ENCODE assay signal across 19 cellular contexts in genomic region chr12:39892146-39892545, GRCh38.
A peak's percentile ranks its signal among the peaks of the same experiment; 100 is the strongest.
DNase-seq lines count a peak whose midpoint lies in the region; ATAC-seq, FAIRE-seq and TF ChIP-seq lines count a peak whose summit lies in the region.
"Had no signal": no experiment of that assay in that cellular context is flagged by ENCODE, and none has a peak within 500 bp of the region (broad histone marks: within the 10 kb centered on the region; RNA-seq: fewer than 3 reads in every experiment).

No MANE protein-coding gene starts in this region.

- no peak for TF ChIP-seq RAD21 in HepG2 (CRISPR knock-in tag; IDR thresholded peaks at IDR 0.05)

- H3K79me2 ChIP-seq in HepG2 (ENCODE audit: insufficient read depth, low read length) = no peaks in the 10 kb centered on the region

- H3K27ac Mint-ChIP-seq in stimulated activated memory B cell treated with anti-CD40 and anti-IgM and Interleukin-4, amounts not matched to agents 10 μg/mL and 1 μg/mL and 100 μg/mL, for 72 hours = no peak overlapping the region
- H3K27ac Mint-ChIP-seq: dendritic cell treated with granulocyte-macrophage colony-stimulating factor and Interleukin-4, amounts not matched to agents 40 ng/mL and 50 ng/mL, for 4 days; naive thymus-derived CD8-positive, alpha-beta T cell had no signal

- H3K9me3 Mint-ChIP-seq in stimulated activated memory B cell treated with anti-CD40 and anti-IgM and Interleukin-4, amounts not matched to agents 10 μg/mL and 1 μg/mL and 100 μg/mL, for 72 hours = peaks cover 3% of the 10 kb centered on the region
- H3K9me3 Mint-ChIP-seq: dendritic cell treated with granulocyte-macrophage colony-stimulating factor and Interleukin-4, amounts not matched to agents 40 ng/mL and 50 ng/mL, for 4 days had no signal

- no peaks in the 10 kb centered on the region for H3K4me1 Mint-ChIP-seq in stimulated activated memory B cell treated with anti-CD40 and anti-IgM and Interleukin-4, amounts not matched to agents 10 μg/mL and 1 μg/mL and 100 μg/mL, for 72 hours
- H3K4me1 Mint-ChIP-seq: naive thymus-derived CD8-positive, alpha-beta T cell had no signal

- TF ChIP-seq EP300 in HepG2 (IDR thresholded peaks at IDR 0.05; ENCODE audit: low read depth in 2 of 2, low read length in 2 of 2) (no peak), HepG2 (CRISPR knock-in tag; IDR thresholded peaks at IDR 0.05; ENCODE audit: borderline replicate concordance) (no peak)

- H3K9ac ChIP-seq in HepG2 (ENCODE audit: insufficient read depth, low read depth, low read length) = no peak overlapping the region

- POLR2A ChIA-PET in HepG2 (lab: Yijun Ruan, JAX) = no interaction called here

- H4K20me1 ChIP-seq in HepG2 (ENCODE audit: insufficient read depth, low read length) = no peaks in the 10 kb centered on the region

- no peaks in the 10 kb centered on the region for H3K36me3 ChIP-seq in right lobe of liver
- H3K36me3 ChIP-seq in HepG2 (replicated peaks in 1 of 2; ENCODE audit: control insufficient read depth in 1 of 2, insufficient read depth in 2 of 2, low read length in 2 of 2) = no peaks in the 10 kb centered on the region

- no peaks in the 10 kb centered on the region for H3K36me3 Mint-ChIP-seq in stimulated activated memory B cell treated with anti-CD40 and anti-IgM and Interleukin-4, amounts not matched to agents 10 μg/mL and 1 μg/mL and 100 μg/mL, for 72 hours

- ATAC-seq in right lobe of liver (peak; percentile 70 to 76 (median 74)), HepG2 (no peak), GM19351 (IDR thresholded peaks at IDR 0.05; ENCODE audit: unreplicated experiment) (no peak)
- ATAC-seq in stimulated activated memory B cell treated with anti-CD40 and anti-IgM and Interleukin-4, amounts not matched to agents 10 μg/mL and 1 μg/mL and 100 μg/mL, for 72 hours = no peak
- ATAC-seq: naive thymus-derived CD8-positive, alpha-beta T cell had no signal

- H3K4me3 ChIP-seq in right lobe of liver = no peak overlapping the region
- no peak overlapping the region for H3K4me3 ChIP-seq in HepG2 (replicated peaks in 1 of 3; ENCODE audit: insufficient read depth in 1 of 3, low read depth in 2 of 3, low read length in 3 of 3)

- H3K4me3 Mint-ChIP-seq in stimulated activated memory B cell treated with anti-CD40 and anti-IgM and Interleukin-4, amounts not matched to agents 10 μg/mL and 1 μg/mL and 100 μg/mL, for 72 hours = no peak overlapping the region
- H3K4me3 Mint-ChIP-seq: dendritic cell treated with granulocyte-macrophage colony-stimulating factor and Interleukin-4, amounts not matched to agents 40 ng/mL and 50 ng/mL, for 4 days; naive thymus-derived CD8-positive, alpha-beta T cell had no signal

- in situ Hi-C loops in HepG2 (cut with HindIII; ENCODE audit: extremely low pct_ligation_motif_present, low pct_unique_long_range_greater_than_20kb) = no loop called here

- H3K4me1 ChIP-seq in right lobe of liver = peaks cover 0 to 20% (median 7%) of the 10 kb centered on the region in 4 donors
- no peaks in the 10 kb centered on the region for H3K4me1 ChIP-seq in HepG2 (ENCODE audit: insufficient read depth, low read length)

- WGBS in right lobe of liver (ENCODE audit: insufficient coverage, low coverage, low lambda C conversion rate, missing lambda C conversion rate) = 39% methylated on average over 3 of the region's 3 CpGs
- 96% methylated on average over 3 of the region's 3 CpGs for WGBS in HepG2 (ENCODE audit: low lambda C conversion rate)

- TF ChIP-seq POLR2A in right lobe of liver (IDR thresholded peaks at IDR 0.05) (no peak), HepG2 (IDR thresholded peaks at IDR 0.05; ENCODE audit: insufficient read depth in 1 of 2, low read depth in 2 of 2, low read length in 2 of 2) (no peak)

- H3K27me3 ChIP-seq in right lobe of liver (no peaks in the 10 kb centered on the region), HepG2 (ENCODE audit: control insufficient read depth in 1 of 2, insufficient read depth in 2 of 2, low read length in 2 of 2) (no peaks in the 10 kb centered on the region)

- no peak for TF ChIP-seq CTCF in right lobe of liver (IDR thresholded peaks at IDR 0.05)
- TF ChIP-seq CTCF in HepG2 (CRISPR knock-in tag; IDR thresholded peaks at IDR 0.05) = no peak

- H3K27me3 Mint-ChIP-seq in stimulated activated memory B cell treated with anti-CD40 and anti-IgM and Interleukin-4, amounts not matched to agents 10 μg/mL and 1 μg/mL and 100 μg/mL, for 72 hours = no peaks in the 10 kb centered on the region
- H3K27me3 Mint-ChIP-seq: dendritic cell treated with granulocyte-macrophage colony-stimulating factor and Interleukin-4, amounts not matched to agents 40 ng/mL and 50 ng/mL, for 4 days; naive thymus-derived CD8-positive, alpha-beta T cell had no signal

- H2AFZ ChIP-seq in HepG2 (ENCODE audit: low read length) = no peak overlapping the region

- H3K9me3 ChIP-seq in right lobe of liver (no peaks in the 10 kb centered on the region), HepG2 (ENCODE audit: low read length) (no peaks in the 10 kb centered on the region)

- BruUV-seq in HepG2 (replicated peaks; lab: Mats Ljungman, UMichigan) = no TSS peak

- no peak overlapping the region for H3K4me2 ChIP-seq in HepG2 (ENCODE audit: low read depth, low read length)

- peak; percentile 20 to 48 (median 47) for DNase-seq in right lobe of liver
- DNase-seq in HepG2 (ENCODE audit: low spot score) = no peak
- peak; percentile 14 for DNase-seq in NCI-H526 treated with DMSO at 0.1 percent for 48 hours (lab: John Stamatoyannopoulos, UW)
- DNase-seq in frontal cortex (ENCODE audit: low spot score in 2 of 2) = no peak
- DNase-seq in activated CD8-positive, alpha-beta memory T cell treated with anti-CD3 and anti-CD28 coated beads, Interleukin-2, amount 50 U/mL, for 4 hours = no peak
- DNase-seq: activated CD4-positive, alpha-beta T cell treated with anti-CD3 and anti-CD28 coated beads for 1 hour; activated naive CD4-positive, alpha-beta T cell treated with Interleukin-2 at 50 U/mL for 16 hours; activated T-cell treated with anti-CD3 and anti-CD28 coated beads, Interleukin-2, amount 50 U/mL, for 48 hours; HCEC 1CT; MV-4-11; naive thymus-derived CD8-positive, alpha-beta T cell; NCI-H1930; substantia nigra had no signal

- CTCF ChIA-PET in HepG2 (lab: Yijun Ruan, JAX; ENCODE audit: low intra/inter-chr PET ratio, low total read pairs) = no interaction called here

- H3K27ac ChIP-seq in right lobe of liver = peak overlapping the region in 2 of 3 donors; percentile 18 to 63
- H3K27ac ChIP-seq in HepG2 (ENCODE audit: extremely low read length, insufficient read depth, low read length) = no peak overlapping the region
- H3K27ac ChIP-seq: C4-2B had no signal

- intact Hi-C loops in right lobe of liver (cut with DNase I) = no loop called here
- intact Hi-C loops in HepG2 (cut with micrococcal nuclease; ENCODE audit: unreplicated experiment) = no loop called here

- no peak for FAIRE-seq in HepG2 (lab: Jason Lieb, UNC)
- FAIRE-seq in islet of Langerhans (lab: Jason Lieb, UNC) = peak; percentile 33
- no peak for FAIRE-seq in frontal cortex (lab: Jason Lieb, UNC)
- FAIRE-seq: GM18507 had no signal

TF ChIP-seq in HepG2, 621 proteins besides CTCF, POLR2A, EP300 and RAD21 (continues in another document):
- TF ChIP-seq SKIL (CRISPR knock-in tag; IDR thresholded peaks at IDR 0.05; ENCODE audit: borderline replicate concordance) (no peak), MIER2 (CRISPR knock-in tag; IDR thresholded peaks at IDR 0.05) (no peak), ETS1 (CRISPR knock-in tag; IDR thresholded peaks at IDR 0.05) (no peak), ZNF850 (CRISPR knock-in tag; conservative IDR thresholded peaks at IDR 0.05) (no peak), ZNF337 (CRISPR knock-in tag; IDR thresholded peaks at IDR 0.05; ENCODE audit: borderline replicate concordance, low read depth) (no peak), ZNF772 (CRISPR knock-in tag; IDR thresholded peaks at IDR 0.05) (no peak), ZNF577 (CRISPR knock-in tag; IDR thresholded peaks at IDR 0.05; ENCODE audit: borderline replicate concordance, low read depth) (no peak), SOX13 (IDR thresholded peaks at IDR 0.05) (no peak), SOX13 (CRISPR knock-in tag; conservative IDR thresholded peaks at IDR 0.05 in 1 of 2, IDR thresholded peaks at IDR 0.05 in 1 of 2) (no peak), GMEB2 (CRISPR knock-in tag; IDR thresholded peaks at IDR 0.05; ENCODE audit: low read depth) (no peak)

Comparison
In these comparisons a context has a peak if more than half of its experiments do, and no peak if none do; other contexts are left out.
1. ATAC-seq: peak in right lobe of liver (4 of 4); none in HepG2 (single experiment), stimulated activated memory B cell treated with anti-CD40 and anti-IgM and Interleukin-4, amounts not matched to agents 10 μg/mL and 1 μg/mL and 100 μg/mL, for 72 hours (single experiment) and GM19351 (single experiment).
2. DNase-seq: peak in right lobe of liver (3 of 3) and NCI-H526 treated with DMSO at 0.1 percent for 48 hours (single experiment); none in HepG2 (single experiment), frontal cortex (0 of 2) and activated CD8-positive, alpha-beta memory T cell treated with anti-CD3 and anti-CD28 coated beads, Interleukin-2, amount 50 U/mL, for 4 hours (single experiment).